23 cellular contexts compared by ENCODE assay signal in genomic region chr11:62264004-62264403, GRCh38. TPM values are rescaled to one million over a fixed set of nuclear protein-coding genes. Genes with fewer than 3 reads are reported as not detected.
"Had no signal": no experiment of that assay in that cellular context is flagged by ENCODE, and none has a peak within 500 bp of the region (broad histone marks: within the 10 kb centered on the region; RNA-seq: fewer than 3 reads in every experiment).

No MANE protein-coding gene starts in this region.

- ATAC-seq: activated CD8-positive, alpha-beta memory T cell treated with anti-CD3 and anti-CD28 coated beads, Interleukin-2, amount 10 ng/mL, durations not matched to agents 7 days and 5 days; left colon; SK-N-SH treated with all-trans-retinoic acid at 6 μM for 48 hours; stimulated activated naive B cell treated with anti-CD40 and anti-IgM and Interleukin-4, amounts not matched to agents 10 μg/mL and 1 μg/mL and 100 μg/mL, for 72 hours; upper lobe of right lung; WTC11 had no signal

- H3K9me3 ChIP-seq: ascending aorta, colonic mucosa, right atrium auricular region, spleen, suprapubic skin, upper lobe of right lung had no signal

- H3K27me3 ChIP-seq: ascending aorta, colonic mucosa, right atrium auricular region had no signal

- H3K79me2 ChIP-seq: parathyroid adenoma had no signal

- H3K4me1 ChIP-seq: ascending aorta, colonic mucosa, parathyroid adenoma, right atrium auricular region, spleen, suprapubic skin, upper lobe of right lung had no signal

- H3K27ac ChIP-seq: ascending aorta, colonic mucosa, parathyroid adenoma, right atrium auricular region, spleen, upper lobe of right lung had no signal

- H3K4me3 ChIP-seq: ascending aorta, colonic mucosa, lung, right atrium auricular region, spleen, suprapubic skin, upper lobe of right lung had no signal

- H3K36me3 ChIP-seq: ascending aorta, colonic mucosa, right atrium auricular region, spleen, suprapubic skin, upper lobe of right lung had no signal

- DNase-seq: activated CD8-positive, alpha-beta memory T cell treated with anti-CD3 and anti-CD28 coated beads, Interleukin-2, amount 10 ng/mL, durations not matched to agents 7 days and 5 days; activated effector memory CD4-positive, alpha-beta T cell treated with anti-CD3 and anti-CD28 coated beads, Interleukin-2, amount 50 U/mL, for 16 hours; activated T-cell treated with anti-CD3 and anti-CD28 coated beads, Interleukin-2, amount 50 U/mL, for 24 hours; colonic mucosa; effector CD4-positive, alpha-beta T cell; immature natural killer cell; left colon; midbrain; naive B cell; spleen; stimulated activated CD4-positive, alpha-beta T cell treated with anti-CD3 and anti-CD28 coated beads, Interleukin-2, amount 100 ng/mL, for 24 hours; stimulated activated naive B cell treated with anti-CD40 and anti-IgM and Interleukin-4, amounts not matched to agents 10 μg/mL and 1 μg/mL and 100 μg/mL, for 72 hours; upper lobe of right lung had no signal

- H2AFZ ChIP-seq: parathyroid adenoma had no signal

- H3K9ac ChIP-seq: parathyroid adenoma had no signal

RNA-seq across cellular contexts. Expression of gene SCGB2A2, which starts 6.0 kb away (rescaled TPM):
- total RNA-seq: activated CD8-positive, alpha-beta memory T cell treated with anti-CD3 and anti-CD28 coated beads, Interleukin-2, amount 10 ng/mL, durations not matched to agents 7 days and 5 days; activated naive CD4-positive, alpha-beta T cell treated with anti-CD3 and anti-CD28 coated beads, Interleukin-2, amount 50 U/mL, for 72 hours; ascending aorta; cardiac septum; colonic mucosa; left colon; lung; right atrium auricular region; spleen; T-helper 1 cell treated with Interleukin-12 subunit alpha and Interleukin-12 subunit beta and Interleukin-4 antibody, amounts not matched to agents 30 ng/mL and 1 ng/mL, for 36 hours; upper lobe of right lung; WTC11 had no signal
- polyA plus RNA-seq: immature natural killer cell, lung, spleen had no signal

RNA-seq across cellular contexts. Expression of gene SCGB1D2, which starts 22.0 kb away (rescaled TPM):
- total RNA-seq: activated CD8-positive, alpha-beta memory T cell treated with anti-CD3 and anti-CD28 coated beads, Interleukin-2, amount 10 ng/mL, durations not matched to agents 7 days and 5 days; activated naive CD4-positive, alpha-beta T cell treated with anti-CD3 and anti-CD28 coated beads, Interleukin-2, amount 50 U/mL, for 72 hours; ascending aorta; cardiac septum; colonic mucosa; left colon; lung; right atrium auricular region; spleen; T-helper 1 cell treated with Interleukin-12 subunit alpha and Interleukin-12 subunit beta and Interleukin-4 antibody, amounts not matched to agents 30 ng/mL and 1 ng/mL, for 36 hours; upper lobe of right lung; WTC11 had no signal
- polyA plus RNA-seq: immature natural killer cell, lung, spleen had no signal

RNA-seq across cellular contexts. Expression of gene SCGB1D4, which starts 34.9 kb away (rescaled TPM):
- total RNA-seq: activated CD8-positive, alpha-beta memory T cell treated with anti-CD3 and anti-CD28 coated beads, Interleukin-2, amount 10 ng/mL, durations not matched to agents 7 days and 5 days; activated naive CD4-positive, alpha-beta T cell treated with anti-CD3 and anti-CD28 coated beads, Interleukin-2, amount 50 U/mL, for 72 hours; ascending aorta; cardiac septum; colonic mucosa; left colon; lung; right atrium auricular region; spleen; suprapubic skin; T-helper 1 cell treated with Interleukin-12 subunit alpha and Interleukin-12 subunit beta and Interleukin-4 antibody, amounts not matched to agents 30 ng/mL and 1 ng/mL, for 36 hours; upper lobe of right lung; WTC11 had no signal
- polyA plus RNA-seq: immature natural killer cell, lung, spleen had no signal

RNA-seq across cellular contexts. Expression of gene SCGB2A1, which starts 55.5 kb away (rescaled TPM):
- total RNA-seq: activated CD8-positive, alpha-beta memory T cell treated with anti-CD3 and anti-CD28 coated beads, Interleukin-2, amount 10 ng/mL, durations not matched to agents 7 days and 5 days; activated naive CD4-positive, alpha-beta T cell treated with anti-CD3 and anti-CD28 coated beads, Interleukin-2, amount 50 U/mL, for 72 hours; ascending aorta; cardiac septum; right atrium auricular region; spleen; T-helper 1 cell treated with Interleukin-12 subunit alpha and Interleukin-12 subunit beta and Interleukin-4 antibody, amounts not matched to agents 30 ng/mL and 1 ng/mL, for 36 hours; upper lobe of right lung; WTC11 had no signal
- polyA plus RNA-seq: immature natural killer cell, spleen had no signal
